Comparison of ENCODE assay signal across 8 cellular contexts in the genomic region with DNA sequence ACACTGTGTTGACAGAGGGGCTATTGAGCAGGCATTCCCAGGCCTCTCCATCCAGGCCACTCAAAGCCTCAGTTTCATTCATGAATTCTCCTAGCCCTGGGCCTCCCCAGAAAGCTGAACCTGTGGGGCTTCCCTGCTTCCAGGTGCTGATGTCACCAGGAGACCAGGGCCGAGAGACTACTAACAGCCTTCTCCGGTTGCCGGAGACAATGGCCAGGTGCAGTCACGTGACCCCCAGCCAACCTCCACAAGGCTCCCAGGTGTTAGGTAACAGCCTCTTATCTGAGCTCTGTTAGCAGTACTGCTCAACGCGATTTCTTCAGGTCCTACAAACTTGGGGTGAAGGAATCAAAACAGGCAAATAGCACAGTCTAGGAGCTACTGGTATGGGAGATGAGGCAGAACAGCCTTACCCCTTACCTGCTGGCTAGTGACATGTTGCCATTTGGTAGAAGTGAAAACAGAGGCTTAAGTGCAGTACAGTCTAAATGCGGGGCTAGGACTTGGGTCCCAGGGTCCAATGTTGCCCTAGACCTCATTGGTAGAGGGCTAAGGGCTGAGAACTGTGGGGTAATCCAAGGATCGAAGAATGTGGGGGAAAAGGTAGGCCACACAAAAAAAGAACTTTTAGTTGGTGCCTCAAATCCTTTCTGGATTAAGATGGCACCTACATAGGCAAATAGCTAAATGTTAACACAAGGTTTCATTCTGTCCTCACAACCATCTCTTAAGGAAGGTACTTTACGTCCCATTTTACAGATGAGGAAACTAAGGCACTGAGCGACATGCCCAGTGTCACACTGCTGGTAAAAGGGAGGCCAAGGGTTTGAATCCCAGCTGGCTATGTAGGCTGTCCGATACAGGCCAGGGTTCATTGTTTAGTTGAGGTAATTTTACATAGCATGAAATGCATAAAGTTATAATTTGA. TPM values are rescaled to one million over a fixed set of nuclear protein-coding genes. Genes with fewer than 3 reads are reported as not detected.
DNase-seq lines count a peak whose midpoint lies in the region; ATAC-seq and TF ChIP-seq lines count a peak whose summit lies in the region.

No MANE protein-coding gene starts in this region.

- in situ Hi-C loops in ACHN (cut with HindIII; ENCODE audit: low pct_ligation_motif_present, low pct_unique_long_range_greater_than_20kb, low sequenced_read_pairs), result no loop called here

- DNase-seq in DMS153 treated with DMSO at 0.1 percent for 48 hours (lab: John Stamatoyannopoulos, UW; ENCODE audit: unreplicated experiment) (peak; percentile 85), NCI-H2081 (lab: John Stamatoyannopoulos, UW) (peak; percentile 88 to 94), HFFc6 (no peak), ACHN (no peak)
- DNase-seq in activated naive CD4-positive, alpha-beta T cell treated with anti-CD3 and anti-CD28 coated beads for 36 hours, result peak; percentile 67

- ATAC-seq in HG03097 (IDR thresholded peaks at IDR 0.05; ENCODE audit: low FRiP score, unreplicated experiment) (no peak), GM18520 (IDR thresholded peaks at IDR 0.05; ENCODE audit: unreplicated experiment) (no peak)

- H3K27me3 ChIP-seq in muscle layer of duodenum (ENCODE audit: low read depth, low read length), result no peaks in the 10 kb centered on the region

- no peak for TF ChIP-seq CTCF in HFFc6 (IDR thresholded peaks at IDR 0.05)

- H3K4me1 ChIP-seq in muscle layer of duodenum (ENCODE audit: control insufficient read depth in 1 of 2, insufficient read depth in 2 of 2, low read length in 2 of 2), result peaks cover 4 to 16% of the 10 kb centered on the region in 2 donors

- no peak overlapping the region for H3K4me3 ChIP-seq in muscle layer of duodenum (ENCODE audit: low read depth in 1 of 2, low read length in 2 of 2)

- CTCF ChIA-PET in activated naive CD4-positive, alpha-beta T cell treated with anti-CD3 and anti-CD28 coated beads for 36 hours (lab: Charles Lee), result interaction anchor here (0.9 to 9.5 kb wide), 7 partner anchors 11 to 91 kb away, joined by 3 to 99 read pairs (median 4); no protein-coding TSS in a partner anchor

- H3K27ac Mint-ChIP-seq in activated naive CD4-positive, alpha-beta T cell treated with anti-CD3 and anti-CD28 coated beads for 36 hours, result peak overlapping the region; percentile 100
- H3K27ac Mint-ChIP-seq in HFFc6, result no peak overlapping the region

- H3K4me3 Mint-ChIP-seq in activated naive CD4-positive, alpha-beta T cell treated with anti-CD3 and anti-CD28 coated beads for 36 hours, result peak overlapping the region; percentile 98
- no peak overlapping the region for H3K4me3 Mint-ChIP-seq in HFFc6

- H3K36me3 Mint-ChIP-seq in activated naive CD4-positive, alpha-beta T cell treated with anti-CD3 and anti-CD28 coated beads for 36 hours (ENCODE audit: low read depth), result peaks cover 36% of the 10 kb centered on the region
- no peaks in the 10 kb centered on the region for H3K36me3 Mint-ChIP-seq in HFFc6 (ENCODE audit: low read depth)

- H3K27me3 Mint-ChIP-seq in activated naive CD4-positive, alpha-beta T cell treated with anti-CD3 and anti-CD28 coated beads for 36 hours (ENCODE audit: low read depth), result no peaks in the 10 kb centered on the region
- H3K27me3 Mint-ChIP-seq in HFFc6 (ENCODE audit: insufficient read depth), result peaks cover 57% of the 10 kb centered on the region

- no peaks in the 10 kb centered on the region for H3K9me3 Mint-ChIP-seq in activated naive CD4-positive, alpha-beta T cell treated with anti-CD3 and anti-CD28 coated beads for 36 hours
- no peaks in the 10 kb centered on the region for H3K9me3 Mint-ChIP-seq in HFFc6

- H3K36me3 ChIP-seq in muscle layer of duodenum (ENCODE audit: control insufficient read depth in 1 of 2, insufficient read depth in 2 of 2, low read length in 2 of 2), result no peaks in the 10 kb centered on the region

- no peaks in the 10 kb centered on the region for H3K9me3 ChIP-seq in muscle layer of duodenum (ENCODE audit: control insufficient read depth in 1 of 2, low read length in 2 of 2)

- H3K4me1 Mint-ChIP-seq in activated naive CD4-positive, alpha-beta T cell treated with anti-CD3 and anti-CD28 coated beads for 36 hours (ENCODE audit: low read depth), result peaks cover 67% of the 10 kb centered on the region
- no peaks in the 10 kb centered on the region for H3K4me1 Mint-ChIP-seq in HFFc6 (ENCODE audit: low read depth)

- intact Hi-C loops in activated naive CD4-positive, alpha-beta T cell treated with anti-CD3 and anti-CD28 coated beads for 36 hours (cut with micrococcal nuclease), result loop anchor here (10.0 kb wide), 1 partner anchor 1459 kb away; the partner anchor contains the start of genes EFCAB11 and TDP1

- peak overlapping the region; percentile 19 for H3K27ac ChIP-seq in muscle layer of duodenum (ENCODE audit: low read length)

RNA-seq across cellular contexts. Expression of gene CCDC88C, which starts 3.8 kb away (rescaled TPM):
- 10 to 100 TPM; 76.0 to 83.3 TPM for total RNA-seq in activated naive CD4-positive, alpha-beta T cell treated with anti-CD3 and anti-CD28 coated beads for 36 hours
- total RNA-seq in HFFc6 (2021; fragmentation: NEBNext Ultra II Directional; extraction: Animal tissue kit (Norgen Biotek cat#: 25700)), result under 1 TPM in 3 of 6 experiments, not detected in 3; 0.09 to 0.61 (median 0.19) TPM

Comparison
In these comparisons a context has a peak if more than half of its experiments do, and no peak if none do; other contexts are left out.
1. DNase-seq: peak in DMS153 treated with DMSO at 0.1 percent for 48 hours (single experiment), NCI-H2081 (2 of 2) and activated naive CD4-positive, alpha-beta T cell treated with anti-CD3 and anti-CD28 coated beads for 36 hours (single experiment); none in HFFc6 (single experiment) and ACHN (single experiment).
2. RNA of gene CCDC88C, which starts 3.8 kb away (total RNA-seq): 76.0 to 83.3 TPM in activated naive CD4-positive, alpha-beta T cell treated with anti-CD3 and anti-CD28 coated beads for 36 hours; 0.09 to 0.61 TPM in HFFc6; every median in the first group is over 10 times any median in the second.